9 cellular contexts compared by ENCODE assay signal in the genomic region with DNA sequence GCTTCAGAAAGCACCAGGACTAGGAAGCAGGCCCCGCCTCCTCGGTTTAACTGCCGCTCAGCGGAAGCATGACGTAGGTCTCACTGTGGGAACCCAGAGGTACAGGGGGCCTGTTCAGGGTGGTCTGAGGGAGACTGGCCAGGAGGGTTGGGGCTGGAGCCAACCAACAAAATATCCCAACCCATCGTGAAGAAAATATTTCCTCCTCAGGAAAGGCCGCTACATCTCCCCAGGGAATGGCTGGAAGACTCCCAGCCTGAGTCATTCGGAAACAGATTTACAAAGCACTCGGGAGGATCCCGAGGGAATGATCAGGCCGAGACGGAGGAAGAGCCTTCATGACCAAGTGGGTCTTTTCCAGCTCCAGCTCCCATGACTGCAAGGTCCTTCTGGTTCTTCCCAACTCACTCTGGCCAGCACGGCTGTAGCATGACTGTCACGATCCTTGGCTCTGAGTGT.
DNase-seq lines count a peak whose midpoint lies in the region; ATAC-seq, FAIRE-seq and TF ChIP-seq lines count a peak whose summit lies in the region.
"Had no signal": no experiment of that assay in that cellular context is flagged by ENCODE, and none has a peak within 500 bp of the region (broad histone marks: within the 10 kb centered on the region; RNA-seq: fewer than 3 reads in every experiment).

No MANE protein-coding gene starts in this region.

- POLR2A ChIA-PET in BJ (lab: Charles Lee) = no interaction called here

- H3K27ac Mint-ChIP-seq in progenitor cell of endocrine pancreas = peak overlapping the region; percentile 56

- H3K9me3 Mint-ChIP-seq in progenitor cell of endocrine pancreas (ENCODE audit: low read depth) = peaks cover 4% of the 10 kb centered on the region

- no peaks in the 10 kb centered on the region for H3K36me3 ChIP-seq in BJ (ENCODE audit: control insufficient read depth, insufficient read depth, low read length)

- no peak overlapping the region for H3K4me3 Mint-ChIP-seq in progenitor cell of endocrine pancreas (ENCODE audit: low read depth)

- H3K36me3 Mint-ChIP-seq in progenitor cell of endocrine pancreas (ENCODE audit: insufficient read depth) = peaks cover 6% of the 10 kb centered on the region

- H3K27me3 ChIP-seq in BJ (ENCODE audit: control insufficient read depth, insufficient read depth, low read length) = no peaks in the 10 kb centered on the region

- CTCF ChIA-PET in BJ (lab: Yijun Ruan, JAX) = interaction anchor here (0.6 to 1.2 kb wide), 3 partner anchors 77 to 761 kb away, joined by 3 read pairs; no protein-coding TSS in a partner anchor

- no peak for TF ChIP-seq POLR2A in GM12892 (IDR thresholded peaks at IDR 0.05; ENCODE audit: low read depth, low read length)

- peaks cover 18% of the 10 kb centered on the region for H3K4me1 Mint-ChIP-seq in progenitor cell of endocrine pancreas (ENCODE audit: low read depth)

- no peak for TF ChIP-seq CTCF in BJ (IDR thresholded peaks at IDR 0.05; ENCODE audit: insufficient read depth, low read depth, low read length)
- no peak for TF ChIP-seq CTCF in fibroblast of villous mesenchyme (IDR thresholded peaks at IDR 0.05; ENCODE audit: insufficient read depth, low read depth, low read length)
- no peak for TF ChIP-seq CTCF in progenitor cell of endocrine pancreas (IDR thresholded peaks at IDR 0.05; ENCODE audit: unreplicated experiment)

- no peak overlapping the region for H3K4me3 ChIP-seq in BJ (ENCODE audit: low read depth, low read length)
- H3K4me3 ChIP-seq in fibroblast of villous mesenchyme (ENCODE audit: low read depth, low read length) = no peak overlapping the region

- DNase-seq in BJ (ENCODE audit: low read depth) (peak; percentile 67), RPMI7951 (ENCODE audit: low read depth) (peak; percentile 98), fibroblast of villous mesenchyme (ENCODE audit: low read depth) (peak; percentile 97), progenitor cell of endocrine pancreas (ENCODE audit: low spot score, unreplicated experiment) (no peak), GM12892 (ENCODE audit: insufficient read length) (no peak)
- no peak for DNase-seq in activated effector memory CD4-positive, alpha-beta T cell treated with anti-CD3 and anti-CD28 coated beads, Interleukin-2, amount 50 U/mL, for 16 hours

- ATAC-seq in HG02970 (IDR thresholded peaks at IDR 0.05; ENCODE audit: low FRiP score, unreplicated experiment) (no peak), GM21390 (IDR thresholded peaks at IDR 0.05; ENCODE audit: unreplicated experiment) (no peak)

- H3K27me3 Mint-ChIP-seq in progenitor cell of endocrine pancreas = no peaks in the 10 kb centered on the region

- FAIRE-seq in GM12892 (lab: Jason Lieb, UNC) = no peak
- FAIRE-seq: frontal cortex had no signal

Comparison
In these comparisons a context has a peak if more than half of its experiments do, and no peak if none do; other contexts are left out.
1. DNase-seq: peak in BJ (single experiment), RPMI7951 (single experiment) and fibroblast of villous mesenchyme (single experiment); none in progenitor cell of endocrine pancreas (single experiment), GM12892 (single experiment) and activated effector memory CD4-positive, alpha-beta T cell treated with anti-CD3 and anti-CD28 coated beads, Interleukin-2, amount 50 U/mL, for 16 hours (single experiment).